ENCODE assay signal across 2 cellular contexts in genomic region chr3:197881601-197882000, GRCh38.
TF ChIP-seq lines count a peak whose summit lies in the region.

No MANE protein-coding gene starts in this region.

TF ChIP-seq in SK-N-SH, 30 proteins besides CTCF, POLR2A, EP300 and RAD21 (continued from another document):
- TF ChIP-seq, protein P1, sequence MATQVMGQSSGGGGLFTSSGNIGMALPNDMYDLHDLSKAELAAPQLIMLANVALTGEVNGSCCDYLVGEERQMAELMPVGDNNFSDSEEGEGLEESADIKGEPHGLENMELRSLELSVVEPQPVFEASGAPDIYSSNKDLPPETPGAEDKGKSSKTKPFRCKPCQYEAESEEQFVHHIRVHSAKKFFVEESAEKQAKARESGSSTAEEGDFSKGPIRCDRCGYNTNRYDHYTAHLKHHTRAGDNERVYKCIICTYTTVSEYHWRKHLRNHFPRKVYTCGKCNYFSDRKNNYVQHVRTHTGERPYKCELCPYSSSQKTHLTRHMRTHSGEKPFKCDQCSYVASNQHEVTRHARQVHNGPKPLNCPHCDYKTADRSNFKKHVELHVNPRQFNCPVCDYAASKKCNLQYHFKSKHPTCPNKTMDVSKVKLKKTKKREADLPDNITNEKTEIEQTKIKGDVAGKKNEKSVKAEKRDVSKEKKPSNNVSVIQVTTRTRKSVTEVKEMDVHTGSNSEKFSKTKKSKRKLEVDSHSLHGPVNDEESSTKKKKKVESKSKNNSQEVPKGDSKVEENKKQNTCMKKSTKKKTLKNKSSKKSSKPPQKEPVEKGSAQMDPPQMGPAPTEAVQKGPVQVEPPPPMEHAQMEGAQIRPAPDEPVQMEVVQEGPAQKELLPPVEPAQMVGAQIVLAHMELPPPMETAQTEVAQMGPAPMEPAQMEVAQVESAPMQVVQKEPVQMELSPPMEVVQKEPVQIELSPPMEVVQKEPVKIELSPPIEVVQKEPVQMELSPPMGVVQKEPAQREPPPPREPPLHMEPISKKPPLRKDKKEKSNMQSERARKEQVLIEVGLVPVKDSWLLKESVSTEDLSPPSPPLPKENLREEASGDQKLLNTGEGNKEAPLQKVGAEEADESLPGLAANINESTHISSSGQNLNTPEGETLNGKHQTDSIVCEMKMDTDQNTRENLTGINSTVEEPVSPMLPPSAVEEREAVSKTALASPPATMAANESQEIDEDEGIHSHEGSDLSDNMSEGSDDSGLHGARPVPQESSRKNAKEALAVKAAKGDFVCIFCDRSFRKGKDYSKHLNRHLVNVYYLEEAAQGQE (IDR thresholded peaks at IDR 0.05; ENCODE audit: low read depth, low read length): no peak
- no peak for TF ChIP-seq SIN3A (IDR thresholded peaks at IDR 0.05; ENCODE audit: borderline replicate concordance, low read depth, low read length)
- TF ChIP-seq SMC3 (IDR thresholded peaks at IDR 0.05; ENCODE audit: low read depth, low read length): no peak
- TF ChIP-seq MEF2A (IDR thresholded peaks at IDR 0.05; ENCODE audit: borderline replicate concordance, low read depth): no peak

TF ChIP-seq in SK-N-SH treated with all-trans-retinoic acid at 6 μM for 48 hours, 23 proteins besides CTCF, POLR2A, EP300 and RAD21 (continued from another document):
- TF ChIP-seq OSR1 (CRISPR knock-in tag; IDR thresholded peaks at IDR 0.05) (no peak), CREB5 (CRISPR knock-in tag; IDR thresholded peaks at IDR 0.05; ENCODE audit: low read depth) (no peak), ZNF70 (CRISPR knock-in tag; IDR thresholded peaks at IDR 0.05) (no peak), TOX (CRISPR knock-in tag; IDR thresholded peaks at IDR 0.05; ENCODE audit: borderline replicate concordance) (no peak), CSDC2 (CRISPR knock-in tag; IDR thresholded peaks at IDR 0.05) (no peak), PPARA (CRISPR knock-in tag; IDR thresholded peaks at IDR 0.05; ENCODE audit: borderline replicate concordance) (no peak), TSHZ2 (CRISPR knock-in tag; IDR thresholded peaks at IDR 0.05) (no peak)
- TF ChIP-seq, protein P2, sequence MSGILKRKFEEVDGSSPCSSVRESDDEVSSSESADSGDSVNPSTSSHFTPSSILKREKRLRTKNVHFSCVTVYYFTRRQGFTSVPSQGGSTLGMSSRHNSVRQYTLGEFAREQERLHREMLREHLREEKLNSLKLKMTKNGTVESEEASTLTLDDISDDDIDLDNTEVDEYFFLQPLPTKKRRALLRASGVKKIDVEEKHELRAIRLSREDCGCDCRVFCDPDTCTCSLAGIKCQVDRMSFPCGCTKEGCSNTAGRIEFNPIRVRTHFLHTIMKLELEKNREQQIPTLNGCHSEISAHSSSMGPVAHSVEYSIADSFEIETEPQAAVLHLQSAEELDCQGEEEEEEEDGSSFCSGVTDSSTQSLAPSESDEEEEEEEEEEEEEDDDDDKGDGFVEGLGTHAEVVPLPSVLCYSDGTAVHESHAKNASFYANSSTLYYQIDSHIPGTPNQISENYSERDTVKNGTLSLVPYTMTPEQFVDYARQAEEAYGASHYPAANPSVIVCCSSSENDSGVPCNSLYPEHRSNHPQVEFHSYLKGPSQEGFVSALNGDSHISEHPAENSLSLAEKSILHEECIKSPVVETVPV (CRISPR knock-in tag; IDR thresholded peaks at IDR 0.05): no peak
